ENCODE assay signal across 9 cellular contexts in genomic region chr18:57910817-57911216, GRCh38.
DNase-seq lines count a peak whose midpoint lies in the region; ATAC-seq, FAIRE-seq and TF ChIP-seq lines count a peak whose summit lies in the region.
"Had no signal": no experiment of that assay in that cellular context is flagged by ENCODE, and none has a peak within 500 bp of the region (broad histone marks: within the 10 kb centered on the region; RNA-seq: fewer than 3 reads in every experiment).

No MANE protein-coding gene starts in this region.

- 72 to 76% methylated on average over 7 of the region's 7 CpGs for WGBS in tibial nerve, 2 donors

- H3K4me1 ChIP-seq in tibial nerve, result peaks cover 0 to 12% (median 0%) of the 10 kb centered on the region in 4 donors

- H3K27ac ChIP-seq in tibial nerve, result no peak overlapping the region
- H3K27ac ChIP-seq: SJSA1 had no signal

- CTCF ChIA-PET in HEK293T (lab: Yijun Ruan, JAX), result interaction anchor here (1.2 kb wide), 1 partner anchor 29 kb away, joined by 3 read pairs; no protein-coding TSS in a partner anchor

- no peak overlapping the region for H3K4me3 ChIP-seq in tibial nerve
- H3K4me3 ChIP-seq: SJSA1 had no signal

- TF ChIP-seq EP300 in tibial nerve (IDR thresholded peaks at IDR 0.05), result no peak

- peak; percentile 90 for FAIRE-seq in D721Med (lab: Jason Lieb, UNC)

- TF ChIP-seq CTCF in D721Med (IDR thresholded peaks at IDR 0.05; ENCODE audit: insufficient read depth, missing control alignments) (no peak), tibial nerve (IDR thresholded peaks at IDR 0.05) (no peak)

- POLR2A ChIA-PET in HEK293T (lab: Yijun Ruan, JAX), result no interaction called here

- H3K9me3 ChIP-seq in tibial nerve, result no peaks in the 10 kb centered on the region
- H3K9me3 ChIP-seq: SJSA1 had no signal

- H3K27me3 ChIP-seq in tibial nerve, result no peaks in the 10 kb centered on the region
- H3K27me3 ChIP-seq: SJSA1 had no signal

- no peaks in the 10 kb centered on the region for H3K36me3 ChIP-seq in tibial nerve
- H3K36me3 ChIP-seq: SJSA1 had no signal

- no peak for TF ChIP-seq POLR2A in tibial nerve (IDR thresholded peaks at IDR 0.05)

- no peak for DNase-seq in D721Med (ENCODE audit: insufficient read length, low spot score)
- peak; percentile 28 for DNase-seq in HEK293T (ENCODE audit: extremely low spot score)
- DNase-seq in activated CD4-positive, alpha-beta T cell treated with anti-CD3 and anti-CD28 coated beads, Interleukin-2, amount 50 U/mL, for 48 hours, result peak; percentile 12 to 27
- DNase-seq in left kidney (ENCODE audit: low read depth, low spot score), result peak; percentile 21
- DNase-seq in NCI-H2081 (lab: John Stamatoyannopoulos, UW), result no peak
- no peak for DNase-seq in tibial nerve (ENCODE audit: low spot score in 2 of 2)

- ATAC-seq in GM21717 (IDR thresholded peaks at IDR 0.05; ENCODE audit: unreplicated experiment), result no peak
- no peak for ATAC-seq in HG03457 (IDR thresholded peaks at IDR 0.05; ENCODE audit: unreplicated experiment)

TF ChIP-seq in HEK293T, 16 proteins besides CTCF, POLR2A, EP300 and RAD21:
- no peak for TF ChIP-seq ARNT (IDR thresholded peaks at IDR 0.05)
- no peak for TF ChIP-seq NFRKB (IDR thresholded peaks at IDR 0.05)
- TF ChIP-seq SUZ12 (IDR thresholded peaks at IDR 0.05), result no peak
- no peak for TF ChIP-seq CTBP1 (IDR thresholded peaks at IDR 0.05; ENCODE audit: borderline replicate concordance)
- no peak for TF ChIP-seq FOXA1 (IDR thresholded peaks at IDR 0.05)
- TF ChIP-seq L3MBTL2 (conservative IDR thresholded peaks at IDR 0.05), result no peak
- TF ChIP-seq HDGF (IDR thresholded peaks at IDR 0.05; ENCODE audit: borderline replicate concordance), result no peak
- no peak for TF ChIP-seq PKNOX1 (IDR thresholded peaks at IDR 0.05)
- no peak for TF ChIP-seq FOXK2 (IDR thresholded peaks at IDR 0.05)
- no peak for TF ChIP-seq BHLHE40 (IDR thresholded peaks at IDR 0.05; ENCODE audit: borderline replicate concordance)
- TF ChIP-seq ELF4 (IDR thresholded peaks at IDR 0.05), result no peak
- TF ChIP-seq FOXM1 (IDR thresholded peaks at IDR 0.05; ENCODE audit: borderline replicate concordance), result no peak
- no peak for TF ChIP-seq TARDBP (IDR thresholded peaks at IDR 0.05)
- no peak for TF ChIP-seq SP1 (IDR thresholded peaks at IDR 0.05)
- no peak for TF ChIP-seq LEF1 (IDR thresholded peaks at IDR 0.05; ENCODE audit: borderline replicate concordance)
- no peak for TF ChIP-seq ZNF384 (IDR thresholded peaks at IDR 0.05)

Comparison
In these comparisons a context has a peak if more than half of its experiments do, and no peak if none do; other contexts are left out.
1. DNase-seq: peak in HEK293T (single experiment), activated CD4-positive, alpha-beta T cell treated with anti-CD3 and anti-CD28 coated beads, Interleukin-2, amount 50 U/mL, for 48 hours (2 of 2) and left kidney (single experiment); none in D721Med (single experiment), NCI-H2081 (0 of 2) and tibial nerve (0 of 2).